ENCODE assay signal across 13 cellular contexts in the genomic region with DNA sequence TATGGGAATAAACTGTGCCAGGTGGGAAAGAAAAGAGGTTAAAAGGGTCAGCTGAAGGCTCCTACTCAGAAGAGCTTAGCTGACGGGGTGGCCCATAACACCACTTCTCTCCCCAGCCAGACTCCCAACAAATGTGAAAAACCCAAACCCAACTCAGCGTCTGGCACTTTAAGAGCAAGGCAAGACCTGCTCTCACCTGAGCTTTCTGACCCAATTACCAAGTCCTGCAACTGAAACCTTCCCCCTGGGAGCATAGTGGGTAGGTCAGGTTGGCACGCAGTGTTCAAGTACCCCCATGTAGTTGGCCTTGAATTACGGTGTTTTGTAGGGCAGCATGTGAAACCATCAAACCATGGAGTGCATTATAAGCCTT. TPM values are rescaled to one million over a fixed set of nuclear protein-coding genes. Genes with fewer than 3 reads are reported as not detected.
"Had no signal": no experiment of that assay in that cellular context is flagged by ENCODE, and none has a peak within 500 bp of the region (broad histone marks: within the 10 kb centered on the region; RNA-seq: fewer than 3 reads in every experiment).

No MANE protein-coding gene starts in this region.

- DNase-seq: activated CD4-positive, alpha-beta memory T cell treated with anti-CD3 and anti-CD28 coated beads for 36 hours; activated T-cell treated with anti-CD3 and anti-CD28 coated beads, Interleukin-2, amount 50 U/mL, for 48 hours; effector CD8-positive, alpha-beta T cell; immature natural killer cell; retina; stimulated activated naive B cell treated with anti-CD40 and anti-IgM and Interleukin-4, amounts not matched to agents 10 μg/mL and 1 μg/mL and 100 μg/mL, for 72 hours; T-cell; T1000 had no signal

- H3K36me3 Mint-ChIP-seq: activated CD4-positive, alpha-beta memory T cell treated with anti-CD3 and anti-CD28 coated beads for 36 hours; T-cell had no signal

- FAIRE-seq: small intestine had no signal

- H3K27me3 ChIP-seq: ascending aorta had no signal

- H3K9ac ChIP-seq: parathyroid adenoma had no signal

- H3K9me3 Mint-ChIP-seq: activated CD4-positive, alpha-beta memory T cell treated with anti-CD3 and anti-CD28 coated beads for 36 hours; immature natural killer cell; T-cell had no signal

- ATAC-seq: stimulated activated naive B cell treated with anti-CD40 and anti-IgM and Interleukin-4, amounts not matched to agents 10 μg/mL and 1 μg/mL and 100 μg/mL, for 72 hours; T-cell had no signal

- H3K4me3 ChIP-seq: ascending aorta, coronary artery had no signal

- H3K27ac ChIP-seq: coronary artery, parathyroid adenoma had no signal

- H3K9me3 ChIP-seq: ascending aorta had no signal

- H2AFZ ChIP-seq: parathyroid adenoma had no signal

- H3K27ac Mint-ChIP-seq: activated CD4-positive, alpha-beta memory T cell treated with anti-CD3 and anti-CD28 coated beads for 36 hours; immature natural killer cell; stimulated activated naive B cell treated with anti-CD40 and anti-IgM and Interleukin-4, amounts not matched to agents 10 μg/mL and 1 μg/mL and 100 μg/mL, for 72 hours; T-cell had no signal

- H3K36me3 ChIP-seq: ascending aorta had no signal

RNA-seq across cellular contexts. Expression of gene IRF6, which starts 3.2 kb away (rescaled TPM):
- total RNA-seq: SK-MEL-5 had no signal

RNA-seq across cellular contexts. Expression of gene TRAF3IP3, which starts 46.9 kb away (rescaled TPM):
- total RNA-seq: ascending aorta had no signal
